ENCODE assay signal across 12 cellular contexts in genomic region chr17:2082003-2082862, GRCh38. TPM values are rescaled to one million over a fixed set of nuclear protein-coding genes. Genes with fewer than 3 reads are reported as not detected.
DNase-seq lines count a peak whose midpoint lies in the region; ATAC-seq and TF ChIP-seq lines count a peak whose summit lies in the region.
"Had no signal": no experiment of that assay in that cellular context is flagged by ENCODE, and none has a peak within 500 bp of the region (broad histone marks: within the 10 kb centered on the region; RNA-seq: fewer than 3 reads in every experiment).

No MANE protein-coding gene starts in this region.

- CTCF ChIA-PET in WTC11 (lab: Charles Lee) = interaction anchor here (0.9 to 1.3 kb wide), 3 partner anchors 9 to 163 kb away, joined by 4 to 6 read pairs (median 6); no protein-coding TSS in a partner anchor

- intact Hi-C loops in heart left ventricle (cut with DNase I) (loop anchor here in 1 of 10 donors (5.0 kb wide), 1 partner anchor 40 kb away; no protein-coding TSS in a partner anchor), Right ventricle myocardium inferior (cut with DNase I) (no loop called here), natural killer cell (cut with micrococcal nuclease) (no loop called here)

- no peaks in the 10 kb centered on the region for H3K9me3 Mint-ChIP-seq in central memory CD8-positive, alpha-beta T cell
- H3K9me3 Mint-ChIP-seq in natural killer cell (no peaks in the 10 kb centered on the region), WTC11 (no peaks in the 10 kb centered on the region)

- no peak for TF ChIP-seq CTCF in heart left ventricle (IDR thresholded peaks at IDR 0.05)
- no peak for TF ChIP-seq CTCF in natural killer cell (IDR thresholded peaks at IDR 0.05)
- no peak for TF ChIP-seq CTCF in WTC11 (IDR thresholded peaks at IDR 0.05)

- TF ChIP-seq POLR2A in heart left ventricle (IDR thresholded peaks at IDR 0.05) = no peak

- DNase-seq in heart left ventricle (no peak), Right ventricle myocardium inferior (ENCODE audit: missing footprints) (no peak), natural killer cell (no peak), WTC11 (ENCODE audit: low spot score) (no peak)
- DNase-seq in central memory CD8-positive, alpha-beta T cell (ENCODE audit: low spot score in 2 of 2) = no peak
- DNase-seq: activated CD4-positive, alpha-beta T cell treated with anti-CD3 and anti-CD28 coated beads for 48 hours; left colon had no signal

- ATAC-seq in heart left ventricle (no peak), Right ventricle myocardium inferior (no peak), natural killer cell (no peak), HG03432 (IDR thresholded peaks at IDR 0.05; ENCODE audit: unreplicated experiment) (no peak), WTC11 (no peak), GM21717 (IDR thresholded peaks at IDR 0.05; ENCODE audit: unreplicated experiment) (no peak)
- no peak for ATAC-seq in central memory CD8-positive, alpha-beta T cell (replicated peaks; ENCODE audit: extremely low read depth, poor library complexity, severe bottlenecking)
- ATAC-seq: left colon had no signal

- H3K36me3 ChIP-seq in heart left ventricle (peaks cover 0 to 52% (median 46%) of the 10 kb centered on the region in 9 donors), urinary bladder (ENCODE audit: insufficient read depth) (no peaks in the 10 kb centered on the region)

- H3K4me1 ChIP-seq in heart left ventricle (peaks cover 12 to 63% (median 52%) of the 10 kb centered on the region in 12 donors), urinary bladder (ENCODE audit: insufficient read depth) (no peaks in the 10 kb centered on the region)

- WGBS in heart left ventricle, 4 donors = 74 to 80% (median 78%) methylated on average over 9 of the region's 9 CpGs
- 63% methylated on average over 9 of the region's 9 CpGs for WGBS in urinary bladder

- H3K9me3 ChIP-seq in heart left ventricle = no peaks in the 10 kb centered on the region
- H3K9me3 ChIP-seq: BLaER1 treated with 17β-estradiol and CSF1 and Interleukin-3, amounts not matched to agents 10 nM and 100 nM had no signal

- H3K36me3 Mint-ChIP-seq in central memory CD8-positive, alpha-beta T cell (ENCODE audit: insufficient read depth) = peaks cover 29% of the 10 kb centered on the region
- H3K36me3 Mint-ChIP-seq in natural killer cell (no peaks in the 10 kb centered on the region), WTC11 (peaks cover 9% of the 10 kb centered on the region)

- peaks cover 37% of the 10 kb centered on the region for H3K4me1 Mint-ChIP-seq in central memory CD8-positive, alpha-beta T cell
- H3K4me1 Mint-ChIP-seq in natural killer cell (peaks cover 45 to 55% of the 10 kb centered on the region in 2 donors), WTC11 (no peaks in the 10 kb centered on the region)

- POLR2A ChIA-PET in WTC11 (lab: Charles Lee) = no interaction called here

- H3K4me3 ChIP-seq in heart left ventricle (no peak overlapping the region), urinary bladder (ENCODE audit: low read depth, low read length) (no peak overlapping the region)
- H3K4me3 ChIP-seq: BLaER1 treated with 17β-estradiol and CSF1 and Interleukin-3, amounts not matched to agents 10 nM and 100 nM had no signal

- H3K27ac ChIP-seq in heart left ventricle = peak overlapping the region; percentile 12 to 95 (median 90)
- peak overlapping the region; percentile 28 for H3K27ac ChIP-seq in urinary bladder (ENCODE audit: low read depth)

- H3K27me3 Mint-ChIP-seq in central memory CD8-positive, alpha-beta T cell = no peaks in the 10 kb centered on the region
- H3K27me3 Mint-ChIP-seq in natural killer cell (ENCODE audit: low read depth in 2 of 2) (no peaks in the 10 kb centered on the region), WTC11 (ENCODE audit: low read depth) (no peaks in the 10 kb centered on the region)

- H3K4me3 Mint-ChIP-seq in central memory CD8-positive, alpha-beta T cell = no peak overlapping the region
- peak overlapping the region; percentile 30 for H3K4me3 Mint-ChIP-seq in natural killer cell
- no peak overlapping the region for H3K4me3 Mint-ChIP-seq in WTC11

- H3K27ac Mint-ChIP-seq in central memory CD8-positive, alpha-beta T cell (ENCODE audit: low read depth) = peak overlapping the region; percentile 62
- peak overlapping the region; percentile 72 to 88 for H3K27ac Mint-ChIP-seq in natural killer cell
- no peak overlapping the region; the same call in 1 of the 2 replicates for H3K27ac Mint-ChIP-seq in WTC11

- H3K27me3 ChIP-seq in heart left ventricle = no peaks in the 10 kb centered on the region
- H3K27me3 ChIP-seq: BLaER1 treated with 17β-estradiol and CSF1 and Interleukin-3, amounts not matched to agents 10 nM and 100 nM had no signal

TF ChIP-seq in WTC11, 78 proteins besides CTCF, POLR2A, EP300 and RAD21:
- TF ChIP-seq FOXJ3 (CRISPR knock-in tag; IDR thresholded peaks at IDR 0.05; ENCODE audit: borderline replicate concordance) = no peak
- no peak for TF ChIP-seq ZNF532 (CRISPR knock-in tag; IDR thresholded peaks at IDR 0.05; ENCODE audit: borderline replicate concordance)
- no peak for TF ChIP-seq JAZF1 (CRISPR knock-in tag; IDR thresholded peaks at IDR 0.05)

RNA-seq across cellular contexts. Expression of gene HIC1, which starts 27.3 kb away (rescaled TPM):
- total RNA-seq in heart left ventricle (10 to 100 TPM in 7 of 9 donors, 1 to 10 TPM in 2; 8.9 to 29.6 (median 16.7) TPM), Right ventricle myocardium inferior (22.7 TPM), natural killer cell (10 to 100 TPM; 19.2 to 26.4 (median 20.7) TPM), urinary bladder (31.4 TPM), WTC11 (2021) (0.37 to 0.46 TPM (median 0.39 TPM) in 3 replicates)
- polyA plus RNA-seq in heart left ventricle (10 to 100 TPM in 1 of 2 donors, 1 to 10 TPM in 1; 8.3 to 11.7 TPM), urinary bladder (19.2 TPM)

RNA-seq across cellular contexts. Expression of gene OVCA2, which starts 40.4 kb away (rescaled TPM):
- total RNA-seq in heart left ventricle = 10 to 100 TPM; 16.0 to 30.2 (median 20.0) TPM
- 10 to 100 TPM; 26.6 to 52.4 TPM for polyA plus RNA-seq in heart left ventricle
- 14.3 TPM for total RNA-seq in Right ventricle myocardium inferior
- 10 to 100 TPM; 27.9 to 33.8 (median 28.5) TPM for total RNA-seq in natural killer cell
- total RNA-seq in urinary bladder = 9.5 TPM
- 40.1 TPM for polyA plus RNA-seq in urinary bladder
- total RNA-seq in WTC11 (2021) = 18.4 to 23.5 TPM (median 20.5 TPM) in 3 replicates

RNA-seq across cellular contexts. Expression of gene DPH1, which starts 52.3 kb away (rescaled TPM):
- total RNA-seq in heart left ventricle = 10 to 100 TPM; 14.0 to 38.1 (median 27.6) TPM
- polyA plus RNA-seq in heart left ventricle = 10 to 100 TPM; 18.8 to 23.4 TPM
- 24.1 TPM for total RNA-seq in Right ventricle myocardium inferior
- total RNA-seq in natural killer cell = 10 to 100 TPM; 60.2 to 65.2 (median 63.2) TPM
- total RNA-seq in urinary bladder = 17.4 TPM
- polyA plus RNA-seq in urinary bladder = 36.5 TPM
- total RNA-seq in WTC11 (2021) = 29.5 to 43.2 TPM (median 33.0 TPM) in 3 replicates

RNA-seq across cellular contexts. Expression of gene RTN4RL1, which starts 57.1 kb away (rescaled TPM):
- 1 to 10 TPM; 1.7 to 4.2 (median 2.7) TPM for total RNA-seq in heart left ventricle
- polyA plus RNA-seq in heart left ventricle = 1 to 10 TPM; 2.2 to 4.9 TPM
- total RNA-seq in Right ventricle myocardium inferior = 3.2 TPM
- under 1 TPM in 2 of 3 donors, not detected in 1; 0.15 to 0.23 TPM for total RNA-seq in natural killer cell
- total RNA-seq in urinary bladder = 1.3 TPM
- 4.5 TPM for polyA plus RNA-seq in urinary bladder
- 0.27 to 0.72 TPM (median 0.37 TPM) in 3 replicates for total RNA-seq in WTC11 (2021)
- total RNA-seq: epithelial cell of proximal tubule had no signal
